In the genomic region with DNA sequence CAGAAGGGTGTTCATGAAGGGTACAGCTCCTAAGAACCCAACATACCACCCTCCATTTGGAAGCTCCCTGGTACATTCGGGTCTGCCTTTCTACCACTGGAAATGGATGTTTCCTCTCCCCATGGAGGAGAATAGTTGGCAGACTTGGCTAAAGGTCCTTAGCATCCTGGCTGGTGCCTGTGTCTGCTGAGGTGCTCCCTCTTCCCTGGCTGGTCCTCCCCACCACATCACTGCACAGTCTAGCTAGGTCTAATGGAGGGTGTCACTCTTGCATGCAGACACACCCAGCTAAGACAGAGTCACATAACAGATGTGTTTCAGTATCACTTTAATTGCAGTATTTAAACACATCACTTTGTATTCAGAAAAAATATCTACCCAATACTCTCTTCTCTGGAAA, we compare ENCODE assay signal across 32 cellular contexts. TPM values are rescaled to one million over a fixed set of nuclear protein-coding genes. Genes with fewer than 3 reads are reported as not detected.
A peak's percentile ranks its signal among the peaks of the same experiment; 100 is the strongest.
DNase-seq lines count a peak whose midpoint lies in the region; ATAC-seq and TF ChIP-seq lines count a peak whose summit lies in the region.
"Had no signal": no experiment of that assay in that cellular context is flagged by ENCODE, and none has a peak within 500 bp of the region (broad histone marks: within the 10 kb centered on the region; RNA-seq: fewer than 3 reads in every experiment).

No MANE protein-coding gene starts in this region.

- no peak for ATAC-seq in heart left ventricle
- no peak for ATAC-seq in left ventricle myocardium superior
- no peak for ATAC-seq in upper lobe of left lung (ENCODE audit: low FRiP score in 2 of 2)
- ATAC-seq in GM18873 (IDR thresholded peaks at IDR 0.05; ENCODE audit: low FRiP score, unreplicated experiment), result no peak
- ATAC-seq: activated CD4-positive, alpha-beta T cell treated with anti-CD3 and anti-CD28 coated beads for 36 hours; activated CD8-positive, alpha-beta T cell treated with anti-CD3 and anti-CD28 coated beads, Interleukin-2, amount 10 ng/mL, durations not matched to agents 7 days and 5 days; esophagus mucosa; foreskin keratinocyte had no signal

- 51 to 71% (median 58%) methylated on average over 1 of the region's 1 CpG for whole genome bisulfite sequencing in heart left ventricle, 4 donors
- WGBS in upper lobe of left lung, 2 donors, result 54 to 60% methylated on average over 1 of the region's 1 CpG

- no peak for TF ChIP-seq EP300 in upper lobe of left lung (IDR thresholded peaks at IDR 0.05)

- no peaks in the 10 kb centered on the region for H3K36me3 Mint-ChIP-seq in glutamatergic neuron (ENCODE audit: unreplicated experiment)
- H3K36me3 Mint-ChIP-seq: CD4-positive, alpha-beta memory T cell; IgD-negative memory B cell had no signal

- intact Hi-C loops in heart left ventricle (cut with DNase I) (loop anchor here in 3 of 10 donors (5.0 to 10.0 kb wide), 2 partner anchors 76 to 359 kb away; a partner anchor contains a TSS), left ventricle myocardium superior (cut with micrococcal nuclease) (no loop called here), ascending aorta (cut with DNase I) (no loop called here)

- H3K27ac Mint-ChIP-seq in glutamatergic neuron (ENCODE audit: unreplicated experiment), result no peak overlapping the region
- H3K27ac Mint-ChIP-seq: activated CD4-positive, alpha-beta T cell treated with anti-CD3 and anti-CD28 coated beads for 36 hours; activated CD8-positive, alpha-beta T cell treated with anti-CD3 and anti-CD28 coated beads, Interleukin-2, amount 10 ng/mL, durations not matched to agents 7 days and 5 days; activated naive CD8-positive, alpha-beta T cell had no signal

- TF ChIP-seq CTCF in heart left ventricle (IDR thresholded peaks at IDR 0.05) (no peak), ascending aorta (IDR thresholded peaks at IDR 0.05) (no peak), glutamatergic neuron (IDR thresholded peaks at IDR 0.05; ENCODE audit: partially characterized antibody, unreplicated experiment) (peak; percentile 11), upper lobe of left lung (IDR thresholded peaks at IDR 0.05) (no peak)

- H3K36me3 ChIP-seq in heart left ventricle (peaks cover 0 to 42% (median 6%) of the 10 kb centered on the region in 9 donors), ascending aorta (no peaks in the 10 kb centered on the region), upper lobe of left lung (no peaks in the 10 kb centered on the region)

- peaks cover 1% of the 10 kb centered on the region for H3K27me3 Mint-ChIP-seq in glutamatergic neuron (ENCODE audit: unreplicated experiment)
- H3K27me3 Mint-ChIP-seq: activated naive CD8-positive, alpha-beta T cell had no signal

- H3K4me3 ChIP-seq in heart left ventricle, result no peak overlapping the region
- no peak overlapping the region for H3K4me3 ChIP-seq in ascending aorta
- no peak overlapping the region for H3K4me3 ChIP-seq in upper lobe of left lung
- H3K4me3 ChIP-seq: GM23248, hepatocyte had no signal

- H3K4me1 ChIP-seq in heart left ventricle, result peaks cover 20 to 89% (median 65%) of the 10 kb centered on the region in 12 donors
- peaks cover 16 to 35% of the 10 kb centered on the region in 2 donors for H3K4me1 ChIP-seq in ascending aorta
- peaks cover 47 to 76% (median 53%) of the 10 kb centered on the region in 4 donors for H3K4me1 ChIP-seq in upper lobe of left lung

- DNase-seq in heart left ventricle (no peak), left ventricle myocardium superior (no peak), ascending aorta (ENCODE audit: low spot score in 2 of 2) (no peak), glutamatergic neuron (no peak), upper lobe of left lung (no peak), mesenteric fat pad (ENCODE audit: low spot score) (no peak), Ammon's horn (ENCODE audit: low spot score) (no peak)
- DNase-seq: activated CD4-positive, alpha-beta T cell treated with anti-CD3 and anti-CD28 coated beads for 36 hours; activated CD8-positive, alpha-beta T cell treated with anti-CD3 and anti-CD28 coated beads, Interleukin-2, amount 10 ng/mL, durations not matched to agents 7 days and 5 days; activated effector memory CD4-positive, alpha-beta T cell treated with Interleukin-2 at 50 U/mL for 16 hours; activated T-cell treated with anti-CD3 and anti-CD28 coated beads for 4 hours; anterior cingulate cortex; CD4-positive, alpha-beta memory T cell; effector memory CD4-positive, alpha-beta T cell; foreskin keratinocyte; GM23248; mammary epithelial cell; NCI-H1092; NCI-H1694 treated with DMSO at 0.1 percent for 48 hours; NCI-H446 treated with DMSO at 0.1 percent for 48 hours; NCI-H82; posterior cingulate gyrus; stimulated activated CD4-positive, alpha-beta T cell treated with anti-CD3 and anti-CD28 coated beads, Interleukin-4, amount 100 ng/mL, for 1 hour; T-helper 9 cell; trophoblast cell had no signal

- peaks cover 1% of the 10 kb centered on the region for H3K9me3 Mint-ChIP-seq in glutamatergic neuron (ENCODE audit: unreplicated experiment)
- H3K9me3 Mint-ChIP-seq: IgD-negative memory B cell had no signal

- no peak overlapping the region for H3K4me3 Mint-ChIP-seq in glutamatergic neuron (ENCODE audit: unreplicated experiment)
- H3K4me3 Mint-ChIP-seq: activated CD4-positive, alpha-beta T cell treated with anti-CD3 and anti-CD28 coated beads for 36 hours; activated CD8-positive, alpha-beta T cell treated with anti-CD3 and anti-CD28 coated beads, Interleukin-2, amount 10 ng/mL, durations not matched to agents 7 days and 5 days; activated naive CD8-positive, alpha-beta T cell; CD4-positive, alpha-beta memory T cell had no signal

- H3K27me3 ChIP-seq in heart left ventricle (no peaks in the 10 kb centered on the region), ascending aorta (no peaks in the 10 kb centered on the region), upper lobe of left lung (no peaks in the 10 kb centered on the region)
- H3K27me3 ChIP-seq: foreskin keratinocyte had no signal

- H3K27ac ChIP-seq in heart left ventricle (peak overlapping the region in 11 of 12 donors; percentile 39 to 91 (median 74)), ascending aorta (peak overlapping the region; percentile 1 to 57), upper lobe of left lung (peak overlapping the region; percentile 32 to 88 (median 58))
- H3K27ac ChIP-seq: foreskin keratinocyte, GM23248, hepatocyte, VCaP had no signal

- TF ChIP-seq POLR2A in heart left ventricle (IDR thresholded peaks at IDR 0.05) (no peak), upper lobe of left lung (IDR thresholded peaks at IDR 0.05) (no peak)

- H3K4me1 Mint-ChIP-seq in glutamatergic neuron (ENCODE audit: low read depth, unreplicated experiment), result no peaks in the 10 kb centered on the region

- no peaks in the 10 kb centered on the region for H3K9me3 ChIP-seq in heart left ventricle
- H3K9me3 ChIP-seq in ascending aorta, result no peaks in the 10 kb centered on the region
- no peaks in the 10 kb centered on the region for H3K9me3 ChIP-seq in upper lobe of left lung

RNA-seq across cellular contexts. Expression of a gene that starts 24.7 kb away (rescaled TPM):
- total RNA-seq in heart left ventricle, result 100 to 1,000 TPM in 1 of 9 donors, 10 to 100 TPM in 8; 43.6 to 103 (median 63.8) TPM
- 10 to 100 TPM; 37.4 to 41.8 TPM for polyA plus RNA-seq in heart left ventricle
- total RNA-seq in left ventricle myocardium superior, result 72.1 TPM
- 142 TPM for total RNA-seq in ascending aorta
- 0.20 TPM for total RNA-seq in glutamatergic neuron (ENCODE audit: unreplicated experiment)
- total RNA-seq in upper lobe of left lung, result 10 to 100 TPM in 5 of 6 donors, 1 to 10 TPM in 1; 8.8 to 78.2 (median 22.4) TPM
- 45.5 TPM for total RNA-seq in mesenteric fat pad
- total RNA-seq: activated CD8-positive, alpha-beta T cell treated with anti-CD3 and anti-CD28 coated beads, Interleukin-2, amount 10 ng/mL, durations not matched to agents 7 days and 5 days; bronchial epithelial cell; GM23248; mammary epithelial cell had no signal
- polyA plus RNA-seq: CD4-positive, alpha-beta memory T cell; IgD-negative memory B cell had no signal
